ENCODE assay signal across 1 cellular context in the genomic region with DNA sequence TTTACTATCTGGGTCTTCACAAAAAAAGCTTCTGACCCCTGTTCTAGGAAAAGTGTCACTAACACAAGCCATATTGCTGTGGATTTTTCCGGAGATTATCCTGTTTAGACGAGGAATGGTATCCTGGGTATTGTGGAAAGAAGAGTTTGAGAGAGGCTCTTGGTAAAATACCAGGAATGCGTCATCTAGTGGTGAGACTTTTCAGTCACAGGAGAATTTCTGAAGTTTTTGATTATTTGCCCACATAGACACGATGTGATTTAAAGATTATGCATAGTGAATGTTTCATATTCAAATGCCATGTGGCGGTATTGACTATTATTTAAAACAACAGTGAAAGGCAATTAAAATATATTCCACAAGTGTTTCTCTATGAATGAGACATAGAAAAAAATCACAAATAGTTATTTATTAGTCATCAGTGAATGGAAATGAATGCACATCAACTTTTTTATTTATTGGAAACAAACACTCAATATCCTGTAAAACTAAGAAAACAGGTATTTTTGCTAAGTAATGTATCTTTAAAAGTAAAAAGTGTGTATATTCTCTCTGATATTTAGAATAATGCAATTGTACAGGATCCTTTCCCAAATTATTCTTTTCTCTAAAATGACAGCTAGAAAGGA.
TF ChIP-seq lines count a peak whose summit lies in the region.

No MANE protein-coding gene starts in this region.

TF ChIP-seq in endothelial cell of umbilical vein, 7 proteins besides CTCF, POLR2A, EP300 and RAD21:
- TF ChIP-seq MAX (IDR thresholded peaks at IDR 0.05; ENCODE audit: insufficient read depth, insufficient read length) (no peak), MYC (IDR thresholded peaks at IDR 0.05; ENCODE audit: low read depth, low read length) (no peak), GATA2 (IDR thresholded peaks at IDR 0.05; ENCODE audit: insufficient read depth, insufficient read length, low read depth, low read length) (no peak), FOS (IDR thresholded peaks at IDR 0.05; ENCODE audit: borderline replicate concordance, insufficient read depth, low read length) (no peak)
